ENCODE assay signal across 5 cellular contexts in the genomic region with DNA sequence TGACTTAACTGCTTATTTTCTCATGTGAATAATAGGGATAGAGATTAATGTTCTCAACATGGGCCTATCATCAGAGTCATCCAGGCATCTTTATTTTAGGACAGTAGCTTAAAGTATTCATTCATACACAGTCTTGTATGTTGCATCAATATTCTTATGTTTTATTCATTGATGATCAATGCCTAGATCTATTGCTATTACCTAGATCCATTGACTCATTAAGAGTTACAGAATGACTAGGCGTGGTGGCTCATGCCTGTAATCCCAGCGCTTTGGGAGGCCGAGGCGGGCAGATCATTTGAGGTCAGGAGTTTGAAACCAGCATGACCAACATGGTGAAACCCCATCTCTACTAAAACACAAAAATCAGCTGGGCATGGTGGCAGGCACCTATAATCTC. TPM values are rescaled to one million over a fixed set of nuclear protein-coding genes. Genes with fewer than 3 reads are reported as not detected.
DNase-seq lines count a peak whose midpoint lies in the region; ATAC-seq, FAIRE-seq and TF ChIP-seq lines count a peak whose summit lies in the region.
"Not testable (repeated sequence)": the region's sequence is repeated elsewhere in the genome, so short reads cannot be mapped to it uniquely, and the experiment has no call there.

No MANE protein-coding gene starts in this region.

- not testable (repeated sequence) for H3K27me3 Mint-ChIP-seq in activated T-helper 17 cell treated with anti-CD3 and anti-CD28 coated beads, Interleukin-2, amount 50 U/mL, for 72 hours

- peak; percentile 5 for ATAC-seq in activated T-helper 17 cell treated with anti-CD3 and anti-CD28 coated beads, Interleukin-2, amount 50 U/mL, for 72 hours (replicated peaks)
- ATAC-seq in activated naive CD4-positive, alpha-beta T cell treated with anti-CD3 and anti-CD28 coated beads, Interleukin-2, amount 50 U/mL, for 72 hours = peak; percentile 55 to 65

- not testable (repeated sequence) for H3K4me1 Mint-ChIP-seq in activated T-helper 17 cell treated with anti-CD3 and anti-CD28 coated beads, Interleukin-2, amount 50 U/mL, for 72 hours

- not testable (repeated sequence) for DNase-seq in GM12891 (ENCODE audit: insufficient read length, low spot score); activated naive CD4-positive, alpha-beta T cell treated with anti-CD3 and anti-CD28 coated beads, Interleukin-2, amount 50 U/mL, for 72 hours (ENCODE audit: low spot score in 2 of 2)
- DNase-seq in activated CD4-positive, alpha-beta T cell treated with anti-CD3 and anti-CD28 coated beads for 48 hours = peak; percentile 6
- DNase-seq in stimulated activated CD4-positive, alpha-beta T cell treated with anti-CD3 and anti-CD28 coated beads, Interleukin-1b, Interleukin-23, amount 100 ng/mL, for 48 hours = peak; percentile 6

- peak; percentile 20 for FAIRE-seq in GM12891 (lab: Jason Lieb, UNC)

- H3K36me3 Mint-ChIP-seq in activated T-helper 17 cell treated with anti-CD3 and anti-CD28 coated beads, Interleukin-2, amount 50 U/mL, for 72 hours (ENCODE audit: low read depth); activated naive CD4-positive, alpha-beta T cell treated with anti-CD3 and anti-CD28 coated beads, Interleukin-2, amount 50 U/mL, for 72 hours: not testable (repeated sequence)

- not testable (repeated sequence) for H3K9me3 Mint-ChIP-seq in activated T-helper 17 cell treated with anti-CD3 and anti-CD28 coated beads, Interleukin-2, amount 50 U/mL, for 72 hours; activated naive CD4-positive, alpha-beta T cell treated with anti-CD3 and anti-CD28 coated beads, Interleukin-2, amount 50 U/mL, for 72 hours

- H3K4me3 Mint-ChIP-seq in activated T-helper 17 cell treated with anti-CD3 and anti-CD28 coated beads, Interleukin-2, amount 50 U/mL, for 72 hours = not testable (repeated sequence)

- not testable (repeated sequence) for TF ChIP-seq POLR2A in GM12891 (IDR thresholded peaks at IDR 0.05; ENCODE audit: low read depth, low read length)

- not testable (repeated sequence) for H3K27ac Mint-ChIP-seq in activated T-helper 17 cell treated with anti-CD3 and anti-CD28 coated beads, Interleukin-2, amount 50 U/mL, for 72 hours; activated naive CD4-positive, alpha-beta T cell treated with anti-CD3 and anti-CD28 coated beads, Interleukin-2, amount 50 U/mL, for 72 hours

RNA-seq across cellular contexts. Expression of a gene that starts 26.3 kb away (rescaled TPM):
- 18.8 TPM for polyA plus RNA-seq in GM12891 (2012; ENCODE audit: low read depth, missing spikeins)
- total RNA-seq in activated T-helper 17 cell treated with anti-CD3 and anti-CD28 coated beads, Interleukin-2, amount 50 U/mL, for 72 hours = 1 to 10 TPM; 2.9 to 6.6 TPM
- total RNA-seq in activated naive CD4-positive, alpha-beta T cell treated with anti-CD3 and anti-CD28 coated beads, Interleukin-2, amount 50 U/mL, for 72 hours = 10 to 100 TPM in 1 of 2 donors, 1 to 10 TPM in 1; 4.7 to 18.3 TPM
